ENCODE assay signal across 8 cellular contexts in the genomic region with DNA sequence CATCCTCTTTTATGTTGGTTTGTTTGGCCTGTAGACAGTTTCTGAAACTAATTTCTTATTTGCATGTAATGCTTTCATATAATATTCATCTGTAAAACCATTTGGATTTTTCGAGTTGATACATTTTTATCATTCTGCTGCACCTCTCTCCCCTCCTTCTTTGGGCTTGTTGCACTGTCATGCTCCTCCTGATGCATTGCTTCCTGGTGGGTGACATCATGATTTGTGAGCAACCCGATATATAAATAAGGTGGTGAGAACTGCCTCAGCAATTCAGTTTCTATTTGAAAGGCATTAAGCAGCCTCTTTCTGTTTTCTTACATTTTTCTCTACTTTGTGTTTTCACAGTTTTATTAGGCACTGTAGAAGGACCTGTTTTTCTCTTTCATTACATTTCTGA.
DNase-seq lines count a peak whose midpoint lies in the region; TF ChIP-seq lines count a peak whose summit lies in the region.

No MANE protein-coding gene starts in this region.

- H3K36me3 ChIP-seq in CD4-positive, alpha-beta memory T cell (ENCODE audit: insufficient read depth, low read length), result no peaks in the 10 kb centered on the region

- no peaks in the 10 kb centered on the region for H3K9me3 Mint-ChIP-seq in CD4-positive, alpha-beta memory T cell

- no peaks in the 10 kb centered on the region for H3K27me3 ChIP-seq in CD4-positive, alpha-beta memory T cell (ENCODE audit: insufficient read depth, low read length)

- H3K4me1 Mint-ChIP-seq in CD4-positive, alpha-beta memory T cell, result peaks cover 14 to 23% (median 21%) of the 10 kb centered on the region in 4 donors

- H3K4me1 ChIP-seq in CD4-positive, alpha-beta memory T cell (ENCODE audit: insufficient read depth, low read length), result peaks cover 12% of the 10 kb centered on the region

- CTCF ChIA-PET in CD4-positive, alpha-beta memory T cell (lab: Charles Lee; ENCODE audit: partially characterized antibody), result no interaction called here

- H3K27me3 Mint-ChIP-seq in CD4-positive, alpha-beta memory T cell, result no peaks in the 10 kb centered on the region

- H3K36me3 Mint-ChIP-seq in CD4-positive, alpha-beta memory T cell, result no peaks in the 10 kb centered on the region

- intact Hi-C loops in CD4-positive, alpha-beta memory T cell (cut with micrococcal nuclease), result no loop called here

- no peak overlapping the region for H3K4me3 ChIP-seq in CD4-positive, alpha-beta memory T cell (ENCODE audit: low read length in 2 of 2)

- H3K27ac ChIP-seq in CD4-positive, alpha-beta memory T cell (ENCODE audit: low read depth, low read length), result no peak overlapping the region

- H3K27ac Mint-ChIP-seq in CD4-positive, alpha-beta memory T cell, result no peak overlapping the region

- TF ChIP-seq POLR2A in erythroblast (IDR thresholded peaks at IDR 0.05; ENCODE audit: low read length), result no peak

- POLR2A ChIA-PET in CD4-positive, alpha-beta memory T cell (lab: Charles Lee; ENCODE audit: partially characterized antibody), result no interaction called here

- DNase-seq in ELR (ENCODE audit: low read depth), result peak; percentile 77
- DNase-seq in GM20000 (ENCODE audit: low spot score), result peak; percentile 12
- peak; percentile 64 for DNase-seq in HT1080 (ENCODE audit: low read depth)
- DNase-seq in erythroblast (lab: John Stamatoyannopoulos, UW), result peak; percentile 74 to 78
- no peak for DNase-seq in COR-L47 (lab: John Stamatoyannopoulos, UW)
- no peak for DNase-seq in hippocampal formation (lab: John Stamatoyannopoulos, UW)
- DNase-seq in CD4-positive, alpha-beta memory T cell, result no peak
- no peak for DNase-seq in NCI-H2196 (lab: John Stamatoyannopoulos, UW; ENCODE audit: unreplicated experiment)

- no peaks in the 10 kb centered on the region for H3K9me3 ChIP-seq in CD4-positive, alpha-beta memory T cell (ENCODE audit: control insufficient read depth in 1 of 2, low read length in 2 of 2)

- TF ChIP-seq CTCF in GM20000 (IDR thresholded peaks at IDR 0.05; ENCODE audit: extremely low read depth, missing control alignments), result no peak

- no peak overlapping the region for H3K4me3 Mint-ChIP-seq in CD4-positive, alpha-beta memory T cell

Comparison
In these comparisons a context has a peak if more than half of its experiments do, and no peak if none do; other contexts are left out.
1. DNase-seq: peak in ELR (single experiment), GM20000 (single experiment), HT1080 (single experiment) and erythroblast (2 of 2); none in COR-L47 (single experiment), hippocampal formation (0 of 2), CD4-positive, alpha-beta memory T cell (0 of 5) and NCI-H2196 (single experiment).